ENCODE assay signal across 8 cellular contexts in the genomic region with DNA sequence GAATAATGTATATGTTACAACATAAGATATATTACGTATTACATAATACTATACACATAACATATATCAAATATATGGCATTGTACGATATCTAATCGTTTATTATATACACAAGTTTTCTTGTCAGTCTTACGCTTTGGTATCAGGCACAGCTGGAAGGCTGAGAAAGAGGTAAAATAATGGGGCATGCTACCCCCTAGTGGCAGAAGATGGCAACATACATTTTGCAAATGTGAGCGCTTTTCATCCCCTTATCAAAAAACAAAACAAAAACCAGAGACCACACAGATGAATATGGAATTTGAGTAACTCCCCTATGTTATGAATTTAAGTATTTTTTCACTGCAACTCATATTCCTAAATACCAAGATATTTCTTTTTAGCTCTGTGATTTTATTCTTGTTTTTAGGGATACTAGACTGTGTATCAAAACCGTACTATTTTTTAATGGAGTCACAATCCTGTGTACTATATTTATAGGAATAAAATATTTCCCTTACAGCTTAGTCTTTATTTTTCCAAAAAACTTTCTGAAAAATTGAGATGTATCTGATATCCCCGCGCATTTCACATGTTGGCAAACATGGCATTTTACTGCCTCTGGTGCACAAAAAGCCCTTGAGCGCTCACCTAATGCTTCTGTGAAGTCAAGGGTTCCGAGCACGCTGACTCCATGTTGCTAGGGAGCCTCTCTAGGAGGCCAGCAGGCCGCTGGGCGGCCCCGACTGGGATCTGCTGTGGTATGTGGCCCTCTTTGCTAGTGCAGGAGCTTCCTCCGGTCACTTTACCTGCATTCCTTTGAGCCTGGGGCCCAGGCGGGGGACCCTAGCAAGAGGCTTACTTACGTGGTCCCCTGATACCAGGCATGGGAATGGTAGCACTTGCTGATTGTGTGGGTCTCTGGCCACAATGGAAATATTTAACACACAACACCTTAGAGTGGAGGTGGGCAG.
A peak's percentile ranks its signal among the peaks of the same experiment; 100 is the strongest.
DNase-seq lines count a peak whose midpoint lies in the region; ATAC-seq, FAIRE-seq and TF ChIP-seq lines count a peak whose summit lies in the region.

No MANE protein-coding gene starts in this region.

- H3K36me3 ChIP-seq in psoas muscle (ENCODE audit: insufficient read depth in 1 of 2, low read depth in 1 of 2), result no peaks in the 10 kb centered on the region

- H3K27ac Mint-ChIP-seq in activated T-helper 1 cell treated with anti-CD3 and anti-CD28 coated beads, Interleukin-12 subunit alpha, Interleukin-12 subunit beta, Interleukin-2, Interleukin-4 antibody, amounts not matched to agents 30 ng/mL and 10 ng/mL and 1 ng/mL, durations not matched to agents 14 hours and 24 hours and 36 hours, result no peak overlapping the region
- no peak overlapping the region for H3K27ac Mint-ChIP-seq in activated T-helper 17 cell treated with anti-CD3 and anti-CD28 coated beads, Interleukin-2, amount 50 U/mL, for 72 hours

- 57 to 60% (median 57%) methylated on average over 17 of the region's 17 CpGs for WGBS in psoas muscle, 3 donors

- no peaks in the 10 kb centered on the region for H3K9me3 Mint-ChIP-seq in activated T-helper 1 cell treated with anti-CD3 and anti-CD28 coated beads, Interleukin-12 subunit alpha, Interleukin-12 subunit beta, Interleukin-2, Interleukin-4 antibody, amounts not matched to agents 30 ng/mL and 10 ng/mL and 1 ng/mL, durations not matched to agents 14 hours and 24 hours and 36 hours
- no peaks in the 10 kb centered on the region for H3K9me3 Mint-ChIP-seq in activated T-helper 17 cell treated with anti-CD3 and anti-CD28 coated beads, Interleukin-2, amount 50 U/mL, for 72 hours

- TF ChIP-seq CTCF in psoas muscle (IDR thresholded peaks at IDR 0.05), result peak; percentile 83

- H3K4me3 ChIP-seq in psoas muscle, result no peak overlapping the region

- DNase-seq in GM03348 (ENCODE audit: low spot score), result peak; percentile 73
- peak; percentile 37 for DNase-seq in NCI-H748 treated with DMSO at 0.1 percent for 48 hours (lab: John Stamatoyannopoulos, UW)
- DNase-seq in activated T-helper 1 cell treated with anti-CD3 and anti-CD28 coated beads, Interleukin-12 subunit alpha, Interleukin-12 subunit beta, Interleukin-2, Interleukin-4 antibody, amounts not matched to agents 30 ng/mL and 10 ng/mL and 1 ng/mL, durations not matched to agents 14 hours and 24 hours and 36 hours (ENCODE audit: low spot score), result peak; percentile 13
- DNase-seq in glomerular endothelial cell (ENCODE audit: extremely low read depth, low read depth, low spot score), result peak; percentile 20
- no peak for DNase-seq in psoas muscle

- FAIRE-seq in A204.1 (lab: Jason Lieb, UNC), result peak; percentile 98

- no peaks in the 10 kb centered on the region for H3K36me3 Mint-ChIP-seq in activated T-helper 1 cell treated with anti-CD3 and anti-CD28 coated beads, Interleukin-12 subunit alpha, Interleukin-12 subunit beta, Interleukin-2, Interleukin-4 antibody, amounts not matched to agents 30 ng/mL and 10 ng/mL and 1 ng/mL, durations not matched to agents 14 hours and 24 hours and 36 hours (ENCODE audit: low read depth)
- H3K36me3 Mint-ChIP-seq in activated T-helper 17 cell treated with anti-CD3 and anti-CD28 coated beads, Interleukin-2, amount 50 U/mL, for 72 hours (ENCODE audit: low read depth), result no peaks in the 10 kb centered on the region

- intact Hi-C loops in activated T-helper 1 cell treated with anti-CD3 and anti-CD28 coated beads, Interleukin-12 subunit alpha, Interleukin-12 subunit beta, Interleukin-2, Interleukin-4 antibody, amounts not matched to agents 30 ng/mL and 10 ng/mL and 1 ng/mL, durations not matched to agents 14 hours and 24 hours and 36 hours (cut with micrococcal nuclease), result loop anchor here (1.0 kb wide), 2 partner anchors 48 to 149 kb away; no protein-coding TSS in a partner anchor
- intact Hi-C loops in psoas muscle (cut with DNase I), result loop anchor here (5.0 kb wide), 2 partner anchors 48 to 148 kb away; a partner anchor contains a TSS

- H3K4me1 Mint-ChIP-seq in activated T-helper 1 cell treated with anti-CD3 and anti-CD28 coated beads, Interleukin-12 subunit alpha, Interleukin-12 subunit beta, Interleukin-2, Interleukin-4 antibody, amounts not matched to agents 30 ng/mL and 10 ng/mL and 1 ng/mL, durations not matched to agents 14 hours and 24 hours and 36 hours (ENCODE audit: low read depth), result peaks cover 1% of the 10 kb centered on the region
- H3K4me1 Mint-ChIP-seq in activated T-helper 17 cell treated with anti-CD3 and anti-CD28 coated beads, Interleukin-2, amount 50 U/mL, for 72 hours, result no peaks in the 10 kb centered on the region

- H3K27ac ChIP-seq in psoas muscle, result no peak overlapping the region

- peak; percentile 39 for ATAC-seq in HG03103 (IDR thresholded peaks at IDR 0.05; ENCODE audit: low read depth, unreplicated experiment)
- peak; percentile 62 to 73 (median 68) for ATAC-seq in psoas muscle
- ATAC-seq in activated T-helper 17 cell treated with anti-CD3 and anti-CD28 coated beads, Interleukin-2, amount 50 U/mL, for 72 hours (replicated peaks), result no peak

- no peaks in the 10 kb centered on the region for H3K9me3 ChIP-seq in psoas muscle

- H3K4me3 Mint-ChIP-seq in activated T-helper 1 cell treated with anti-CD3 and anti-CD28 coated beads, Interleukin-12 subunit alpha, Interleukin-12 subunit beta, Interleukin-2, Interleukin-4 antibody, amounts not matched to agents 30 ng/mL and 10 ng/mL and 1 ng/mL, durations not matched to agents 14 hours and 24 hours and 36 hours, result no peak overlapping the region
- no peak overlapping the region for H3K4me3 Mint-ChIP-seq in activated T-helper 17 cell treated with anti-CD3 and anti-CD28 coated beads, Interleukin-2, amount 50 U/mL, for 72 hours

- H3K27me3 Mint-ChIP-seq in activated T-helper 1 cell treated with anti-CD3 and anti-CD28 coated beads, Interleukin-12 subunit alpha, Interleukin-12 subunit beta, Interleukin-2, Interleukin-4 antibody, amounts not matched to agents 30 ng/mL and 10 ng/mL and 1 ng/mL, durations not matched to agents 14 hours and 24 hours and 36 hours (ENCODE audit: insufficient read depth), result peaks cover 6% of the 10 kb centered on the region
- H3K27me3 Mint-ChIP-seq in activated T-helper 17 cell treated with anti-CD3 and anti-CD28 coated beads, Interleukin-2, amount 50 U/mL, for 72 hours, result peaks cover 48% of the 10 kb centered on the region

- H3K4me1 ChIP-seq in psoas muscle, result peaks cover 9% of the 10 kb centered on the region

- H3K27me3 ChIP-seq in psoas muscle (ENCODE audit: insufficient read depth in 3 of 3, low read length in 2 of 3), result no peaks in the 10 kb centered on the region

Comparison
In these comparisons a context has a peak if more than half of its experiments do, and no peak if none do; other contexts are left out.
1. DNase-seq: peak in GM03348 (single experiment), NCI-H748 treated with DMSO at 0.1 percent for 48 hours (single experiment), activated T-helper 1 cell treated with anti-CD3 and anti-CD28 coated beads, Interleukin-12 subunit alpha, Interleukin-12 subunit beta, Interleukin-2, Interleukin-4 antibody, amounts not matched to agents 30 ng/mL and 10 ng/mL and 1 ng/mL, durations not matched to agents 14 hours and 24 hours and 36 hours (single experiment) and glomerular endothelial cell (single experiment); none in psoas muscle (0 of 2).